10 cellular contexts compared by ENCODE assay signal in genomic region chr14:20821521-20822108, GRCh38. TPM values are rescaled to one million over a fixed set of nuclear protein-coding genes. Genes with fewer than 3 reads are reported as not detected.
"Had no signal": no experiment of that assay in that cellular context is flagged by ENCODE, and none has a peak within 500 bp of the region (broad histone marks: within the 10 kb centered on the region; RNA-seq: fewer than 3 reads in every experiment).

No MANE protein-coding gene starts in this region.

RNA-seq across cellular contexts. Expression of gene RNASE1, which starts 19.0 kb away (rescaled TPM):
- total RNA-seq: activated CD8-positive, alpha-beta memory T cell treated with anti-CD3 and anti-CD28 coated beads, Interleukin-2, amount 10 ng/mL, durations not matched to agents 7 days and 5 days; activated naive CD8-positive, alpha-beta T cell treated with anti-CD3 and anti-CD28 coated beads for 36 hours; T-helper 2 cell treated with Interferon-gamma antibody and Interleukin-4, amounts not matched to agents 100 ng/mL and 5 ng/mL, for 36 hours had no signal

RNA-seq across cellular contexts. Expression of gene EDDM3B, which starts 53.4 kb away (rescaled TPM):
- total RNA-seq: activated CD8-positive, alpha-beta memory T cell treated with anti-CD3 and anti-CD28 coated beads, Interleukin-2, amount 10 ng/mL, durations not matched to agents 7 days and 5 days; activated naive CD8-positive, alpha-beta T cell treated with anti-CD3 and anti-CD28 coated beads for 36 hours; activated T-cell treated with anti-CD3 and anti-CD28 coated beads, Interleukin-2, amount 50 U/mL, for 4 hours; aorta; gastroesophageal sphincter; hepatocyte; left colon; posterior vena cava; T-helper 2 cell treated with Interferon-gamma antibody and Interleukin-4, amounts not matched to agents 100 ng/mL and 5 ng/mL, for 36 hours; testis had no signal
- polyA plus RNA-seq: aorta, hepatocyte had no signal
